ENCODE assay signal across 27 cellular contexts in genomic region chr22:47663615-47664605, GRCh38.
"Had no signal": no experiment of that assay in that cellular context is flagged by ENCODE, and none has a peak within 500 bp of the region (broad histone marks: within the 10 kb centered on the region; RNA-seq: fewer than 3 reads in every experiment).

No MANE protein-coding gene starts in this region.

- H3K36me3 Mint-ChIP-seq: activated naive CD8-positive, alpha-beta T cell had no signal

- H3K27ac Mint-ChIP-seq: activated CD4-positive, alpha-beta memory T cell treated with anti-CD3 and anti-CD28 coated beads, Interleukin-2, amount 10 ng/mL, durations not matched to agents 7 days and 5 days; activated CD4-positive, alpha-beta T cell treated with anti-CD3 and anti-CD28 coated beads, Interleukin-2, amount 10 ng/mL, durations not matched to agents 7 days and 5 days; activated naive CD8-positive, alpha-beta T cell; activated T-helper 17 cell treated with anti-CD3 and anti-CD28 coated beads, Interleukin-2, amount 50 U/mL, for 72 hours; WTC11 had no signal

- H3K27me3 Mint-ChIP-seq: activated CD4-positive, alpha-beta memory T cell treated with anti-CD3 and anti-CD28 coated beads, Interleukin-2, amount 10 ng/mL, durations not matched to agents 7 days and 5 days; activated CD4-positive, alpha-beta T cell treated with anti-CD3 and anti-CD28 coated beads, Interleukin-2, amount 10 ng/mL, durations not matched to agents 7 days and 5 days had no signal

- H3K4me3 ChIP-seq: gastrocnemius medialis, heart left ventricle had no signal

- H3K4me3 Mint-ChIP-seq: activated CD4-positive, alpha-beta memory T cell treated with anti-CD3 and anti-CD28 coated beads, Interleukin-2, amount 10 ng/mL, durations not matched to agents 7 days and 5 days; activated CD4-positive, alpha-beta T cell treated with anti-CD3 and anti-CD28 coated beads, Interleukin-2, amount 10 ng/mL, durations not matched to agents 7 days and 5 days; activated naive CD8-positive, alpha-beta T cell; activated T-cell treated with anti-CD3 and anti-CD28 coated beads, Interleukin-2, amount 50 U/mL, for 4 hours; activated T-helper 17 cell treated with anti-CD3 and anti-CD28 coated beads, Interleukin-2, amount 50 U/mL, for 72 hours; WTC11 had no signal

- H3K9me3 Mint-ChIP-seq: activated T-cell treated with anti-CD3 and anti-CD28 coated beads, Interleukin-2, amount 50 U/mL, for 4 hours had no signal

- H3K36me3 ChIP-seq: brain microvascular endothelial cell, gastrocnemius medialis, heart left ventricle had no signal

- H3K9me3 ChIP-seq: gastrocnemius medialis had no signal

- H3K27me3 ChIP-seq: brain microvascular endothelial cell, foreskin keratinocyte, gastrocnemius medialis had no signal

- H3K4me1 ChIP-seq: foreskin keratinocyte, gastrocnemius medialis, heart left ventricle had no signal

- DNase-seq: activated CD4-positive, alpha-beta memory T cell treated with anti-CD3 and anti-CD28 coated beads, Interleukin-2, amount 10 ng/mL, durations not matched to agents 7 days and 5 days; activated CD4-positive, alpha-beta T cell treated with anti-CD3 and anti-CD28 coated beads for 1 hour; activated CD4-positive, alpha-beta T cell treated with anti-CD3 and anti-CD28 coated beads for 4 hours; activated CD4-positive, alpha-beta T cell treated with anti-CD3 and anti-CD28 coated beads, Interleukin-2, amount 10 ng/mL, durations not matched to agents 7 days and 5 days; activated CD4-positive, alpha-beta T cell treated with anti-CD3 and anti-CD28 coated beads, Interleukin-2, amount 50 U/mL, for 4 hours; activated CD8-positive, alpha-beta memory T cell treated with anti-CD3 and anti-CD28 coated beads, Interleukin-2, amount 50 U/mL, for 48 hours; activated effector memory CD4-positive, alpha-beta T cell treated with Interleukin-2 at 50 U/mL for 16 hours; activated gamma-delta T cell treated with Interleukin-2 at 50 U/mL for 16 hours; activated naive CD4-positive, alpha-beta T cell treated with anti-CD3 and anti-CD28 coated beads, Interleukin-2, amount 50 U/mL, for 16 hours; activated naive CD4-positive, alpha-beta T cell treated with Interleukin-2 at 50 U/mL for 16 hours; activated T-cell treated with anti-CD3 and anti-CD28 coated beads for 4 hours; activated T-cell treated with anti-CD3 and anti-CD28 coated beads, Interleukin-2, amount 50 U/mL, for 4 hours; amniotic stem cell; anterior cingulate cortex; brain microvascular endothelial cell; cortex of kidney; dermis blood vessel endothelial cell; effector CD8-positive, alpha-beta T cell; foreskin keratinocyte; gastrocnemius medialis; glutamatergic neuron; heart left ventricle; T-helper 2 cell had no signal

- H3K27ac ChIP-seq: brain microvascular endothelial cell, foreskin keratinocyte, gastrocnemius medialis, heart left ventricle, VCaP had no signal

- H3K4me1 Mint-ChIP-seq: activated CD4-positive, alpha-beta memory T cell treated with anti-CD3 and anti-CD28 coated beads, Interleukin-2, amount 10 ng/mL, durations not matched to agents 7 days and 5 days; activated CD4-positive, alpha-beta T cell treated with anti-CD3 and anti-CD28 coated beads, Interleukin-2, amount 10 ng/mL, durations not matched to agents 7 days and 5 days; activated T-helper 17 cell treated with anti-CD3 and anti-CD28 coated beads, Interleukin-2, amount 50 U/mL, for 72 hours had no signal
